In genomic region chr5:150073086-150073625, GRCh38 we compare ENCODE assay signal across 9 cellular contexts. TPM values are rescaled to one million over a fixed set of nuclear protein-coding genes. Genes with fewer than 3 reads are reported as not detected.
"Had no signal": no experiment of that assay in that cellular context is flagged by ENCODE, and none has a peak within 500 bp of the region (broad histone marks: within the 10 kb centered on the region; RNA-seq: fewer than 3 reads in every experiment).

No MANE protein-coding gene starts in this region.

- H3K4me1 Mint-ChIP-seq: naive B cell had no signal

- H3K4me3 Mint-ChIP-seq: naive B cell; stimulated activated naive B cell treated with anti-CD40 and anti-IgM and Interleukin-4, amounts not matched to agents 10 μg/mL and 1 μg/mL and 100 μg/mL, for 72 hours had no signal

- H3K27ac Mint-ChIP-seq: naive B cell; stimulated activated naive B cell treated with anti-CD40 and anti-IgM and Interleukin-4, amounts not matched to agents 10 μg/mL and 1 μg/mL and 100 μg/mL, for 72 hours had no signal

- ATAC-seq: gastroesophageal sphincter; heart right ventricle; lower lobe of right lung; stimulated activated naive B cell treated with anti-CD40 and anti-IgM and Interleukin-4, amounts not matched to agents 10 μg/mL and 1 μg/mL and 100 μg/mL, for 72 hours had no signal

- FAIRE-seq: bronchial epithelial cell, endometrium had no signal

- DNase-seq: lower lobe of right lung; naive B cell; stimulated activated CD4-positive, alpha-beta T cell treated with anti-CD3 and anti-CD28 coated beads, Interleukin-2, amount 100 ng/mL, for 48 hours; stimulated activated naive B cell treated with anti-CD40 and anti-IgM and Interleukin-4, amounts not matched to agents 10 μg/mL and 1 μg/mL and 100 μg/mL, for 72 hours; T-helper 2 cell had no signal

- H3K36me3 Mint-ChIP-seq: naive B cell; stimulated activated naive B cell treated with anti-CD40 and anti-IgM and Interleukin-4, amounts not matched to agents 10 μg/mL and 1 μg/mL and 100 μg/mL, for 72 hours had no signal

- H3K27me3 Mint-ChIP-seq: naive B cell; stimulated activated naive B cell treated with anti-CD40 and anti-IgM and Interleukin-4, amounts not matched to agents 10 μg/mL and 1 μg/mL and 100 μg/mL, for 72 hours had no signal

RNA-seq across cellular contexts. Expression of gene CSF1R, which starts 13.2 kb away (rescaled TPM):
- total RNA-seq: bronchial epithelial cell had no signal
